Comparison of ENCODE assay signal across 9 cellular contexts in the genomic region with DNA sequence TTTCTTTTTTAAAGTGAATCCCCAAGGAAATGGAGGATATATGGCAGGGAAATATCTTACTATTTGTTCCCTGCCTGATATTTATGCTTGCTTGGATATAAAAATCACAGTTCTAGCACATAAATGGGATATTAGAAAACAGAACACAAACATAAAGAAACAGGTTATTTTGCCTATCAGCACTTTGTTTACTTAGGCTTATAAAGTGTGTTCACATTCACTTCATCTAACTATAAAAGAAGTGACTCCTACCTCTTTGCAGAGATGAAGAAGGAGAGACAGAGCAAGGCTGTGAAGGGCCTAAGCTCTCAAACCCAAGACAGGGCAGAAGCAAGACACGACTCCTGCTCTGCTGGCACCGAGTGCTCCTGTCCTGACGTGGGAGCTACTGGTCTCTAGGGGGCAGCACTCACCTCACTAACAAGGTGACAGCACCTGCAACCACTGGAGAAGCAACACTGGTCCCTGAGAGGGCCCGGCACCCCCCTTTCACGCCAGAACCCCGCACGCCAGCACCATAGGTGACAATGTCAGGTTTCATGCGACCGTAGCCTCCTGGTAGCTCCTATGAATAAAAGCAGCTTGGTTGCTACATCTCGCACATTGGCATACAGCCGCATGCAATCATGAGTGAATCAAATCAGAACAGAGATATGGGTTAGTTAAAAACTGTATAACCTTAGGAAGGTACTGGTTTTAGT. TPM values are rescaled to one million over a fixed set of nuclear protein-coding genes. Genes with fewer than 3 reads are reported as not detected.
DNase-seq lines count a peak whose midpoint lies in the region; ATAC-seq and TF ChIP-seq lines count a peak whose summit lies in the region.
"Had no signal": no experiment of that assay in that cellular context is flagged by ENCODE, and none has a peak within 500 bp of the region (broad histone marks: within the 10 kb centered on the region; RNA-seq: fewer than 3 reads in every experiment).

No MANE protein-coding gene starts in this region.

- peak overlapping the region; percentile 96 for H3K27ac ChIP-seq in OCI-LY1 (ENCODE audit: low read depth, low read length, poor library complexity, severe bottlenecking)
- H3K27ac ChIP-seq in neutrophil, result peak overlapping the region; percentile 83
- H3K27ac ChIP-seq in tibial nerve, result no peak overlapping the region

- H3K9me2 ChIP-seq in OCI-LY1 (ENCODE audit: low read depth, low read length), result no peaks in the 10 kb centered on the region

- H3K9ac ChIP-seq in OCI-LY1 (ENCODE audit: low read length), result no peak overlapping the region

- peaks cover 6% of the 10 kb centered on the region; the same call in 1 of the 2 replicates for H3F3A ChIP-seq in OCI-LY1 (ENCODE audit: insufficient read depth, low read length)

- H4K20me1 ChIP-seq in OCI-LY1 (ENCODE audit: insufficient read depth, low read length), result no peaks in the 10 kb centered on the region

- H2AFZ ChIP-seq in OCI-LY1 (ENCODE audit: low read length), result no peak overlapping the region

- H3K9me3 ChIP-seq in OCI-LY1 (ENCODE audit: low read length) (no peaks in the 10 kb centered on the region), neutrophil (no peaks in the 10 kb centered on the region), tibial nerve (no peaks in the 10 kb centered on the region)

- TF ChIP-seq EP300 in tibial nerve (IDR thresholded peaks at IDR 0.05), result no peak

- DNase-seq in activated T-cell treated with anti-CD3 and anti-CD28 coated beads for 4 hours, result peak; percentile 49
- DNase-seq in fibroblast of gingiva (ENCODE audit: low read depth), result peak; percentile 46
- peak in 1 of 2 donors; percentile 47 for DNase-seq in tibial nerve (ENCODE audit: low spot score in 2 of 2)
- DNase-seq in T1000 (lab: John Stamatoyannopoulos, UW), result no peak

- peak; percentile 43 for ATAC-seq in HG03342 (IDR thresholded peaks at IDR 0.05; ENCODE audit: unreplicated experiment)

- H3K4me3 ChIP-seq in OCI-LY1 (ENCODE audit: low read depth, low read length, poor library complexity, severe bottlenecking), result no peak overlapping the region
- H3K4me3 ChIP-seq in neutrophil (ENCODE audit: low read depth in 1 of 2, low read length in 1 of 2), result peak overlapping the region in 1 of 2 experiments; percentile 23
- H3K4me3 ChIP-seq in tibial nerve, result no peak overlapping the region

- H3K4me2 ChIP-seq in OCI-LY1 (ENCODE audit: low read length), result no peak overlapping the region; the same call in 1 of the 2 replicates

- H3K79me2 ChIP-seq in OCI-LY1 (ENCODE audit: insufficient read depth, low read length), result no peaks in the 10 kb centered on the region

- no peak for TF ChIP-seq POLR2A in tibial nerve (IDR thresholded peaks at IDR 0.05)

- H3K27me3 ChIP-seq in OCI-LY1 (ENCODE audit: insufficient read depth, low read length), result no peaks in the 10 kb centered on the region
- no peaks in the 10 kb centered on the region for H3K27me3 ChIP-seq in neutrophil
- H3K27me3 ChIP-seq in tibial nerve, result no peaks in the 10 kb centered on the region

- 57 to 60% methylated on average over 11 of the region's 11 CpGs for WGBS in tibial nerve, 2 donors

- H3K4me1 ChIP-seq in OCI-LY1 (ENCODE audit: insufficient read depth, low read length, severe bottlenecking) (peaks cover 50% of the 10 kb centered on the region), neutrophil (ENCODE audit: control insufficient read depth in 1 of 2, insufficient read depth in 1 of 2, low read depth in 1 of 2, low read length in 1 of 2) (peaks cover 46 to 63% of the 10 kb centered on the region in 2 experiments), tibial nerve (peaks cover 0 to 24% (median 3%) of the 10 kb centered on the region in 4 donors)

- TF ChIP-seq CTCF in GM12801 (IDR thresholded peaks at IDR 0.05; ENCODE audit: extremely low read depth, insufficient read length) (peak; percentile 59), OCI-LY1 (IDR thresholded peaks at IDR 0.05; ENCODE audit: low read length) (peak; percentile 95), neutrophil (IDR thresholded peaks at IDR 0.05) (peak; percentile 70), tibial nerve (IDR thresholded peaks at IDR 0.05) (peak; percentile 45 to 54 (median 49))

- H3K36me3 ChIP-seq in OCI-LY1 (ENCODE audit: insufficient read depth, low read length) (peaks cover 72% of the 10 kb centered on the region), neutrophil (peaks cover 30% of the 10 kb centered on the region), tibial nerve (peaks cover 5 to 88% (median 33%) of the 10 kb centered on the region in 3 donors)

RNA-seq across cellular contexts. Expression of a gene that starts 32.0 kb away (rescaled TPM):
- total RNA-seq in tibial nerve, result 100 to 1,000 TPM in 3 of 4 donors, 10 to 100 TPM in 1; 98.4 to 149 (median 121) TPM

RNA-seq across cellular contexts. Expression of a gene that starts 42.1 kb away (rescaled TPM):
- total RNA-seq in tibial nerve, result not detected
- total RNA-seq: frontal cortex had no signal

Comparison
In these comparisons a context has a peak if more than half of its experiments do, and no peak if none do; other contexts are left out.
1. H3K27ac ChIP-seq: peak in OCI-LY1 (single experiment) and neutrophil (single experiment); none in tibial nerve (0 of 4).
2. Peak in every context shown above with its lines, with median percentiles within 50 percentile points of each other: CTCF ChIP-seq.